In genomic region chr2:181468857-181469256, GRCh38 we compare ENCODE assay signal across 17 cellular contexts. TPM values are rescaled to one million over a fixed set of nuclear protein-coding genes. Genes with fewer than 3 reads are reported as not detected.
A peak's percentile ranks its signal among the peaks of the same experiment; 100 is the strongest.
DNase-seq lines count a peak whose midpoint lies in the region; ATAC-seq and FAIRE-seq lines count a peak whose summit lies in the region.
"Had no signal": no experiment of that assay in that cellular context is flagged by ENCODE, and none has a peak within 500 bp of the region (broad histone marks: within the 10 kb centered on the region; RNA-seq: fewer than 3 reads in every experiment).

No MANE protein-coding gene starts in this region.

- H3K4me1 Mint-ChIP-seq in activated naive CD4-positive, alpha-beta T cell treated with anti-CD3 and anti-CD28 coated beads, Interleukin-2, amount 10 ng/mL, durations not matched to agents 7 days and 5 days: peaks cover 91% of the 10 kb centered on the region
- H3K4me1 Mint-ChIP-seq in stimulated activated naive B cell treated with anti-CD40 and anti-IgM and Interleukin-4, amounts not matched to agents 10 μg/mL and 1 μg/mL and 100 μg/mL, for 72 hours: peaks cover 59 to 82% of the 10 kb centered on the region in 2 donors

- no peaks in the 10 kb centered on the region for H3K9me3 Mint-ChIP-seq in activated naive CD4-positive, alpha-beta T cell treated with anti-CD3 and anti-CD28 coated beads, Interleukin-2, amount 10 ng/mL, durations not matched to agents 7 days and 5 days
- H3K9me3 Mint-ChIP-seq in stimulated activated naive B cell treated with anti-CD40 and anti-IgM and Interleukin-4, amounts not matched to agents 10 μg/mL and 1 μg/mL and 100 μg/mL, for 72 hours: no peaks in the 10 kb centered on the region
- H3K9me3 Mint-ChIP-seq: effector memory CD8-positive, alpha-beta T cell had no signal

- H3K27ac Mint-ChIP-seq in activated naive CD4-positive, alpha-beta T cell treated with anti-CD3 and anti-CD28 coated beads, Interleukin-2, amount 10 ng/mL, durations not matched to agents 7 days and 5 days: peak overlapping the region; percentile 29
- H3K27ac Mint-ChIP-seq in stimulated activated naive B cell treated with anti-CD40 and anti-IgM and Interleukin-4, amounts not matched to agents 10 μg/mL and 1 μg/mL and 100 μg/mL, for 72 hours: peak overlapping the region; percentile 83
- H3K27ac Mint-ChIP-seq: progenitor cell of endocrine pancreas had no signal

- CTCF ChIA-PET in activated naive CD4-positive, alpha-beta T cell treated with anti-CD3 and anti-CD28 coated beads, Interleukin-2, amount 10 ng/mL, durations not matched to agents 7 days and 5 days (lab: Charles Lee): interaction anchor here (0.7 to 3.5 kb wide), 6 partner anchors 11 to 361 kb away, joined by 3 to 13 read pairs (median 4); partner anchors contain the start of gene ITGA4

- ATAC-seq in stimulated activated naive B cell treated with anti-CD40 and anti-IgM and Interleukin-4, amounts not matched to agents 10 μg/mL and 1 μg/mL and 100 μg/mL, for 72 hours (replicated peaks): no peak
- ATAC-seq: effector memory CD8-positive, alpha-beta T cell; gastrocnemius medialis had no signal

- H3K27me3 Mint-ChIP-seq in activated naive CD4-positive, alpha-beta T cell treated with anti-CD3 and anti-CD28 coated beads, Interleukin-2, amount 10 ng/mL, durations not matched to agents 7 days and 5 days: no peaks in the 10 kb centered on the region
- no peaks in the 10 kb centered on the region for H3K27me3 Mint-ChIP-seq in stimulated activated naive B cell treated with anti-CD40 and anti-IgM and Interleukin-4, amounts not matched to agents 10 μg/mL and 1 μg/mL and 100 μg/mL, for 72 hours
- H3K27me3 Mint-ChIP-seq: effector memory CD8-positive, alpha-beta T cell had no signal

- FAIRE-seq in colon (lab: Jason Lieb, UNC): peak; percentile 28
- FAIRE-seq: islet of Langerhans had no signal

- H3K4me3 Mint-ChIP-seq in activated naive CD4-positive, alpha-beta T cell treated with anti-CD3 and anti-CD28 coated beads, Interleukin-2, amount 10 ng/mL, durations not matched to agents 7 days and 5 days: no peak overlapping the region
- peak overlapping the region in 1 of 2 donors; percentile 57 for H3K4me3 Mint-ChIP-seq in stimulated activated naive B cell treated with anti-CD40 and anti-IgM and Interleukin-4, amounts not matched to agents 10 μg/mL and 1 μg/mL and 100 μg/mL, for 72 hours

- no peak for DNase-seq in activated naive CD4-positive, alpha-beta T cell treated with anti-CD3 and anti-CD28 coated beads, Interleukin-2, amount 10 ng/mL, durations not matched to agents 7 days and 5 days
- no peak for DNase-seq in activated naive CD4-positive, alpha-beta T cell treated with anti-CD3 and anti-CD28 coated beads, Interleukin-2, amount 50 U/mL, for 16 hours
- DNase-seq in SK-N-DZ (ENCODE audit: low spot score): peak; percentile 55
- no peak for DNase-seq in stimulated activated naive B cell treated with anti-CD40 and anti-IgM and Interleukin-4, amounts not matched to agents 10 μg/mL and 1 μg/mL and 100 μg/mL, for 72 hours
- DNase-seq in NCI-H2171 treated with DMSO at 0.1 percent for 48 hours (lab: John Stamatoyannopoulos, UW): no peak
- no peak for DNase-seq in NCI-H345 treated with DMSO at 0.1 percent for 48 hours (lab: John Stamatoyannopoulos, UW; ENCODE audit: unreplicated experiment)
- DNase-seq: activated CD4-positive, CD25-positive, alpha-beta regulatory T cell treated with anti-CD3 and anti-CD28 coated beads, Interleukin-2, amount 50 U/mL, for 72 hours; activated gamma-delta T cell treated with Interleukin-2 at 50 U/mL for 16 hours; effector memory CD8-positive, alpha-beta T cell; gastrocnemius medialis; hippocampal formation; MM.1S; NCI-H146; NCI-H69 had no signal

- peaks cover 73% of the 10 kb centered on the region for H3K36me3 Mint-ChIP-seq in activated naive CD4-positive, alpha-beta T cell treated with anti-CD3 and anti-CD28 coated beads, Interleukin-2, amount 10 ng/mL, durations not matched to agents 7 days and 5 days
- H3K36me3 Mint-ChIP-seq in stimulated activated naive B cell treated with anti-CD40 and anti-IgM and Interleukin-4, amounts not matched to agents 10 μg/mL and 1 μg/mL and 100 μg/mL, for 72 hours: peaks cover 33 to 48% of the 10 kb centered on the region in 2 donors

RNA-seq across cellular contexts. Expression of gene ITGA4, which starts 11.7 kb away (rescaled TPM):
- polyA plus RNA-seq in SK-N-DZ (2014; cell fraction: cytosol; rRNA removed): 4.0 and 8.1 TPM in 2 replicates
- 9.9 and 10.9 TPM in 2 replicates for polyA plus RNA-seq in SK-N-DZ (2014; cell fraction: nucleus; rRNA removed)
